2 cellular contexts compared by ENCODE assay signal in genomic region chr19:1752757-1753728, GRCh38.
TF ChIP-seq lines count a peak whose summit lies in the region.

ONECUT3 (plus strand) TSS chr19:1753506; CDS start chr19:1753663, 157 bp downstream.

TF ChIP-seq in IMR-90, 13 proteins besides CTCF, POLR2A, EP300 and RAD21:
- TF ChIP-seq BHLHE40 (IDR thresholded peaks at IDR 0.05; ENCODE audit: low read depth, low read length) = no peak
- no peak for TF ChIP-seq RFX5 (IDR thresholded peaks at IDR 0.05; ENCODE audit: low read depth, low read length)
- TF ChIP-seq RCOR1 (IDR thresholded peaks at IDR 0.05; ENCODE audit: insufficient replicate concordance, low read length) = no peak
- TF ChIP-seq MAFK (IDR thresholded peaks at IDR 0.05; ENCODE audit: low read depth, low read length) = no peak
- no peak for TF ChIP-seq USF2 (IDR thresholded peaks at IDR 0.05; ENCODE audit: low read depth, low read length)
- no peak for TF ChIP-seq CEBPB (IDR thresholded peaks at IDR 0.05; ENCODE audit: low read depth, low read length)

TF ChIP-seq in H1, 55 proteins besides CTCF, POLR2A, EP300 and RAD21:
- no peak for TF ChIP-seq KDM1A (IDR thresholded peaks at IDR 0.05; ENCODE audit: borderline replicate concordance, low read length)
- TF ChIP-seq KDM4A (IDR thresholded peaks at IDR 0.05; ENCODE audit: low read depth, low read length, severe bottlenecking) = no peak
- peak; percentile 87 for TF ChIP-seq EZH2 (IDR thresholded peaks at IDR 0.05; ENCODE audit: low read depth, low read length, severe bottlenecking)
- no peak for TF ChIP-seq SAP30 (IDR thresholded peaks at IDR 0.05; ENCODE audit: insufficient read depth, insufficient replicate concordance, low read length)
- no peak for TF ChIP-seq HDAC6 (IDR thresholded peaks at IDR 0.05; ENCODE audit: low read depth, low read length)
- no peak for TF ChIP-seq CHD7 (IDR thresholded peaks at IDR 0.05; ENCODE audit: insufficient replicate concordance, low read length)
- TF ChIP-seq CREB1 (IDR thresholded peaks at IDR 0.05) = 0 out of 2 replicates have a peak, but pooled peaks have one; percentile 24
- TF ChIP-seq ATF2 (IDR thresholded peaks at IDR 0.05; ENCODE audit: low read length) = no peak
- no peak for TF ChIP-seq MAX (IDR thresholded peaks at IDR 0.05)
- no peak for TF ChIP-seq EGR1 (IDR thresholded peaks at IDR 0.05; ENCODE audit: borderline replicate concordance, low read depth, low read length)
- no peak for TF ChIP-seq YY1 (IDR thresholded peaks at IDR 0.05; ENCODE audit: low read depth, low read length)
- TF ChIP-seq SUZ12 (IDR thresholded peaks at IDR 0.05; ENCODE audit: low read length) = peak; percentile 92
- TF ChIP-seq SRF (IDR thresholded peaks at IDR 0.05; ENCODE audit: low read depth, low read length) = no peak
- no peak for TF ChIP-seq JUN (IDR thresholded peaks at IDR 0.05; ENCODE audit: low read depth, low read length)
- TF ChIP-seq POLR2AphosphoS5 (IDR thresholded peaks at IDR 0.05; ENCODE audit: low read depth, low read length) = no peak
- no peak for TF ChIP-seq CBX8 (IDR thresholded peaks at IDR 0.05; ENCODE audit: borderline replicate concordance, low read depth, low read length)
- TF ChIP-seq MAFK (IDR thresholded peaks at IDR 0.05; ENCODE audit: low read depth, low read length) = no peak
- TF ChIP-seq RNF2 (IDR thresholded peaks at IDR 0.05; ENCODE audit: borderline replicate concordance, low read depth, low read length, missing control alignments, poor library complexity, severe bottlenecking) = peak; percentile 57
- no peak for TF ChIP-seq TAF1 (IDR thresholded peaks at IDR 0.05; ENCODE audit: low read depth, low read length)
- no peak for TF ChIP-seq BACH1 (IDR thresholded peaks at IDR 0.05; ENCODE audit: low read length)
- TF ChIP-seq TCF12 (IDR thresholded peaks at IDR 0.05; ENCODE audit: low read depth, low read length) = no peak
- no peak for TF ChIP-seq TEAD4 (IDR thresholded peaks at IDR 0.05; ENCODE audit: low read depth, low read length)
- TF ChIP-seq E2F6 (IDR thresholded peaks at IDR 0.05) = no peak
- no peak for TF ChIP-seq JUND (IDR thresholded peaks at IDR 0.05; ENCODE audit: low read length)
- TF ChIP-seq PHF8 (conservative IDR thresholded peaks at IDR 0.05; ENCODE audit: low read depth, low read length) = no peak
- no peak for TF ChIP-seq ATF3 (IDR thresholded peaks at IDR 0.05; ENCODE audit: insufficient read depth, low read depth, low read length)
- TF ChIP-seq SP4 (IDR thresholded peaks at IDR 0.05; ENCODE audit: low read length) = no peak
- no peak for TF ChIP-seq RBBP5 (IDR thresholded peaks at IDR 0.05; ENCODE audit: borderline replicate concordance, low read depth, low read length)
- no peak for TF ChIP-seq SIRT6 (IDR thresholded peaks at IDR 0.05; ENCODE audit: low read length)
- no peak for TF ChIP-seq USF2 (IDR thresholded peaks at IDR 0.05; ENCODE audit: low read length)
